Comparison of ENCODE assay signal across 16 cellular contexts in genomic region chr12:33438025-33438772, GRCh38. TPM values are rescaled to one million over a fixed set of nuclear protein-coding genes. Genes with fewer than 3 reads are reported as not detected.
A peak's percentile ranks its signal among the peaks of the same experiment; 100 is the strongest.
DNase-seq lines count a peak whose midpoint lies in the region; TF ChIP-seq lines count a peak whose summit lies in the region.
"Had no signal": no experiment of that assay in that cellular context is flagged by ENCODE, and none has a peak within 500 bp of the region (broad histone marks: within the 10 kb centered on the region; RNA-seq: fewer than 3 reads in every experiment).

No MANE protein-coding gene starts in this region.

- TF ChIP-seq POLR2A in testis (IDR thresholded peaks at IDR 0.05) = no peak

- peak in 2 of 3 experiments; percentile 70 to 79 for DNase-seq in NCI-H1417 (lab: John Stamatoyannopoulos, UW)
- no peak for DNase-seq in NCI-H1417 treated with DMSO at 0.1 percent for 48 hours (lab: John Stamatoyannopoulos, UW)
- DNase-seq in dorsolateral prefrontal cortex = no peak
- DNase-seq in testis = no peak
- DNase-seq in DMS114 treated with DMSO at 0.1 percent for 48 hours (lab: John Stamatoyannopoulos, UW; ENCODE audit: unreplicated experiment) = no peak
- no peak for DNase-seq in AG08396 (ENCODE audit: low spot score)
- no peak for DNase-seq in hippocampal formation (lab: John Stamatoyannopoulos, UW)
- DNase-seq: activated CD4-positive, alpha-beta memory T cell treated with anti-CD3 and anti-CD28 coated beads, Interleukin-2, amount 10 ng/mL, durations not matched to agents 7 days and 5 days; activated effector memory CD4-positive, alpha-beta T cell treated with anti-CD3 and anti-CD28 coated beads, Interleukin-2, amount 50 U/mL, for 16 hours; KBM-7; NCI-H1694 treated with DMSO at 0.1 percent for 48 hours; stimulated activated CD4-positive, alpha-beta T cell treated with anti-CD3 and anti-CD28 coated beads, Interleukin-2, amount 100 ng/mL, for 48 hours had no signal

- peak overlapping the region; percentile 92 to 97 (median 96) for H3K4me3 Mint-ChIP-seq in nephron
- H3K4me3 Mint-ChIP-seq: activated CD4-positive, alpha-beta memory T cell treated with anti-CD3 and anti-CD28 coated beads, Interleukin-2, amount 10 ng/mL, durations not matched to agents 7 days and 5 days had no signal

- peaks cover 0 to 42% (median 26%) of the 10 kb centered on the region in 45 donors for H3K27me3 ChIP-seq in dorsolateral prefrontal cortex
- no peaks in the 10 kb centered on the region for H3K27me3 ChIP-seq in testis

- 7 to 9% methylated on average over 28 of the region's 28 CpGs for WGBS in testis, 2 donors

- TF ChIP-seq CTCF in dorsolateral prefrontal cortex (IDR thresholded peaks at IDR 0.05 in 54 of 56, conservative IDR thresholded peaks at IDR 0.05 in 2 of 56; ENCODE audit: low read depth in 1 of 56, partially characterized antibody in 56 of 56) (no peak), nephron (IDR thresholded peaks at IDR 0.05; ENCODE audit: unreplicated experiment in 3 of 3) (no peak), testis (IDR thresholded peaks at IDR 0.05) (no peak)

- H3K36me3 ChIP-seq in testis (ENCODE audit: low read depth, missing control alignments) = no peaks in the 10 kb centered on the region

- H3K9me3 Mint-ChIP-seq in nephron = no peaks in the 10 kb centered on the region
- H3K9me3 Mint-ChIP-seq: activated CD4-positive, alpha-beta memory T cell treated with anti-CD3 and anti-CD28 coated beads, Interleukin-2, amount 10 ng/mL, durations not matched to agents 7 days and 5 days; dendritic cell treated with granulocyte-macrophage colony-stimulating factor and Interleukin-4, amounts not matched to agents 40 ng/mL and 50 ng/mL, for 4 days had no signal

- H3K36me3 Mint-ChIP-seq in nephron (ENCODE audit: low read depth) = no peaks in the 10 kb centered on the region

- peaks cover 4% of the 10 kb centered on the region for H3K4me1 Mint-ChIP-seq in nephron

- H3K4me3 ChIP-seq in dorsolateral prefrontal cortex (peak overlapping the region in 57 of 59 donors; percentile 45 to 81 (median 63)), testis (peak overlapping the region; percentile 42 to 53)

- peak overlapping the region in 2 of 3 experiments; percentile 51 to 86 for H3K27ac Mint-ChIP-seq in nephron
- H3K27ac Mint-ChIP-seq: activated CD4-positive, alpha-beta memory T cell treated with anti-CD3 and anti-CD28 coated beads, Interleukin-2, amount 10 ng/mL, durations not matched to agents 7 days and 5 days; dendritic cell treated with granulocyte-macrophage colony-stimulating factor and Interleukin-4, amounts not matched to agents 40 ng/mL and 50 ng/mL, for 4 days had no signal

- H3K27ac ChIP-seq in dorsolateral prefrontal cortex = no peak overlapping the region
- H3K27ac ChIP-seq in testis = no peak overlapping the region

- intact Hi-C loops in dorsolateral prefrontal cortex (cut with DNase I) (no loop called here), testis (cut with DNase I; ENCODE audit: low total_unique reads) (no loop called here)

- H3K4me1 ChIP-seq in testis = peaks cover 4% of the 10 kb centered on the region

- peaks cover 75% of the 10 kb centered on the region for H3K27me3 Mint-ChIP-seq in nephron (ENCODE audit: low read depth)

- H3K9me3 ChIP-seq in testis = no peaks in the 10 kb centered on the region

RNA-seq across cellular contexts. Expression of gene SYT10, which starts 1.4 kb away (rescaled TPM):
- total RNA-seq in dorsolateral prefrontal cortex (1 to 10 TPM in 117 of 120 experiments, under 1 TPM in 3; 0.91 to 9.2 (median 3.3) TPM), testis (1 to 10 TPM; 1.2 to 1.7 TPM)
- polyA plus RNA-seq in testis (ENCODE audit: insufficient read depth, low read depth, low replicate concordance) = 1.9 TPM
- total RNA-seq: activated CD4-positive, alpha-beta memory T cell treated with anti-CD3 and anti-CD28 coated beads, Interleukin-2, amount 10 ng/mL, durations not matched to agents 7 days and 5 days; mononuclear cell; SK-MEL-5 had no signal

Comparison
In these comparisons a context has a peak if more than half of its experiments do, and no peak if none do; other contexts are left out.
1. DNase-seq: peak in NCI-H1417 (2 of 3); none in NCI-H1417 treated with DMSO at 0.1 percent for 48 hours (single experiment), dorsolateral prefrontal cortex (0 of 10), testis (single experiment), DMS114 treated with DMSO at 0.1 percent for 48 hours (single experiment), AG08396 (single experiment) and hippocampal formation (0 of 2).